1 cellular context compared by ENCODE assay signal in the genomic region with DNA sequence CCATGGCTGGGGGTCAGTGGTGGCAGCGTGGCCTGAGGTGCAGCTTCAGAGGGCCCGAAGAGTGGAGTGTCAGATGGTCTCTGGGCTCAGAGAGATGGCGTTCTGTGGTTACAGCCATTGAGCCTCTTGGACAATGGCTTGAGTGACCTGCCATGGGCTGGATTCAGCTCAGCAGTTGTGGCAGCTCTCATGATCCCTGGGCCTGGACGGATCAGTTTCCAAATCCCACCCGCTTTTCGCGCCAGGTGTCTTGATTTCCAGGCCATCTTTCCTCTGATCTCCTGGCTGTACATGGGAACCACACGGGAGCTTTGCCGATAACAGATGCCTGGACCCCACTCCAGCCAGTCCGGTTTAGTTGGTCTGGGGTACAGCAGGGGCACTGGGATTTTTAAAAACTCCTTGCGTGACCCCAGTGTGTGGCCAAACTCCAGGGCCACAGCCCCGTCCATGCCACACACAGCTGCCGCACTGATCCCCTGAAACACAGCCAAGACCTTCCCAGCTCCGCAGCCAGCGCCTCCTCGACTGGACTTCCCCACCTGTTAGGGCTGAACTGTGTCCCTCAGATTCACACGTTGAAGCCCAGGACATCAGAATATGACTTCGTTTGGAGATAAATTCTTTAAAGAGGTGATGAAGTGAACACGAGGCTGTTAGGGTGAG.
TF ChIP-seq lines count a peak whose summit lies in the region.

No MANE protein-coding gene starts in this region.

TF ChIP-seq in HepG2, 621 proteins besides CTCF, POLR2A, EP300 and RAD21 (continued from another document):
- TF ChIP-seq ZSCAN30 (CRISPR knock-in tag; IDR thresholded peaks at IDR 0.05) (no peak), NCOA2 (CRISPR knock-in tag; IDR thresholded peaks at IDR 0.05) (no peak), ZBTB1 (CRISPR knock-in tag; IDR thresholded peaks at IDR 0.05; ENCODE audit: borderline replicate concordance) (no peak), ZNF850 (CRISPR knock-in tag; conservative IDR thresholded peaks at IDR 0.05) (no peak), PCBP1 (IDR thresholded peaks at IDR 0.05; ENCODE audit: borderline replicate concordance, low read depth, low read length) (no peak), ZNF331 (CRISPR knock-in tag; IDR thresholded peaks at IDR 0.05) (no peak), SNAPC2 (CRISPR knock-in tag; IDR thresholded peaks at IDR 0.05) (no peak)
- TF ChIP-seq, protein P1, sequence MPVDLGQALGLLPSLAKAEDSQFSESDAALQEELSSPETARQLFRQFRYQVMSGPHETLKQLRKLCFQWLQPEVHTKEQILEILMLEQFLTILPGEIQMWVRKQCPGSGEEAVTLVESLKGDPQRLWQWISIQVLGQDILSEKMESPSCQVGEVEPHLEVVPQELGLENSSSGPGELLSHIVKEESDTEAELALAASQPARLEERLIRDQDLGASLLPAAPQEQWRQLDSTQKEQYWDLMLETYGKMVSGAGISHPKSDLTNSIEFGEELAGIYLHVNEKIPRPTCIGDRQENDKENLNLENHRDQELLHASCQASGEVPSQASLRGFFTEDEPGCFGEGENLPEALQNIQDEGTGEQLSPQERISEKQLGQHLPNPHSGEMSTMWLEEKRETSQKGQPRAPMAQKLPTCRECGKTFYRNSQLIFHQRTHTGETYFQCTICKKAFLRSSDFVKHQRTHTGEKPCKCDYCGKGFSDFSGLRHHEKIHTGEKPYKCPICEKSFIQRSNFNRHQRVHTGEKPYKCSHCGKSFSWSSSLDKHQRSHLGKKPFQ (CRISPR knock-in tag; IDR thresholded peaks at IDR 0.05; ENCODE audit: insufficient replicate concordance) = no peak
TF ChIP-seq in HepG2: peak in this region for 0.
